ENCODE assay signal across 8 cellular contexts in genomic region chr6:28923318-28924102, GRCh38. TPM values are rescaled to one million over a fixed set of nuclear protein-coding genes. Genes with fewer than 3 reads are reported as not detected.
DNase-seq lines count a peak whose midpoint lies in the region; ATAC-seq, FAIRE-seq and TF ChIP-seq lines count a peak whose summit lies in the region.

TSS of gene TRIM27 (minus strand) at chr6:28923985. CDS start at chr6:28923632, 353 bp downstream.

- peak; percentile 76 for ATAC-seq in GM21367 (IDR thresholded peaks at IDR 0.05; ENCODE audit: unreplicated experiment)
- ATAC-seq in activated T-cell treated with anti-CD3 and anti-CD28 coated beads, Interleukin-2, amount 50 U/mL, for 4 hours = peak; percentile 86 to 89
- ATAC-seq in esophagus mucosa = peak; percentile 86

- no peaks in the 10 kb centered on the region for H3K9me2 ChIP-seq in OCI-LY7 (ENCODE audit: insufficient read depth, low read length)

- H3K79me2 ChIP-seq in OCI-LY7 (ENCODE audit: insufficient read depth, low read depth, low read length) = peaks cover 45% of the 10 kb centered on the region

- no TSS peak for BruUV-seq in OCI-LY7 (replicated peaks; lab: Mats Ljungman, UMichigan)

- peak within 1 kb of the TSS; percentile 88 for H3K4me3 Mint-ChIP-seq in activated T-cell treated with anti-CD3 and anti-CD28 coated beads, Interleukin-2, amount 50 U/mL, for 4 hours

- H3K36me3 ChIP-seq in OCI-LY7 (ENCODE audit: insufficient read depth, low read length) = peaks cover 40% of the 10 kb centered on the region
- H3K36me3 ChIP-seq in muscle layer of colon (ENCODE audit: insufficient read depth, low read length) = peaks cover 34% of the 10 kb centered on the region

- H3K27ac ChIP-seq in OCI-LY7 (ENCODE audit: low read depth, low read length, poor library complexity, severe bottlenecking) = peak within 1 kb of the TSS; percentile 73
- H3K27ac ChIP-seq in muscle layer of colon (ENCODE audit: low read depth, low read length) = peak within 1 kb of the TSS; percentile 99

- H3K9me3 ChIP-seq in OCI-LY7 (ENCODE audit: low read length) (no peaks in the 10 kb centered on the region), muscle layer of colon (ENCODE audit: low read length) (no peaks in the 10 kb centered on the region)

- CTCF ChIA-PET in OCI-LY7 (lab: Charles Lee; ENCODE audit: unreplicated experiment) = no interaction called here

- DNase-seq in DMS 273 (lab: John Stamatoyannopoulos, UW; ENCODE audit: unreplicated experiment) = peak; percentile 97
- DNase-seq in HTR-8/SVneo (ENCODE audit: insufficient read length, low spot score) = peak; percentile 87
- peak; percentile 91 for DNase-seq in OCI-LY7 (ENCODE audit: low spot score)
- peak; percentile 74 for DNase-seq in activated T-cell treated with anti-CD3 and anti-CD28 coated beads, Interleukin-2, amount 50 U/mL, for 4 hours
- peak; percentile 67 to 70 for DNase-seq in stimulated activated CD8-positive, alpha-beta memory T cell treated with anti-CD3 and anti-CD28 coated beads, Interleukin-7, amount 100 ng/mL, for 48 hours (ENCODE audit: extremely low read depth in 1 of 2, low read depth in 1 of 2)

- H3K36me3 Mint-ChIP-seq in activated T-cell treated with anti-CD3 and anti-CD28 coated beads, Interleukin-2, amount 50 U/mL, for 4 hours (ENCODE audit: insufficient read depth) = peaks cover 30% of the 10 kb centered on the region

- peak within 1 kb of the TSS; percentile 61; the same call in 1 of the 2 replicates for H2AFZ ChIP-seq in OCI-LY7 (ENCODE audit: low read length)

- POLR2A ChIA-PET in OCI-LY7 (lab: Charles Lee) = interaction anchor here (0.6 to 5.6 kb wide), 21 partner anchors 10 to 195 kb away, joined by 3 to 37 read pairs (median 4); no protein-coding TSS in a partner anchor

- H3K4me1 Mint-ChIP-seq in activated T-cell treated with anti-CD3 and anti-CD28 coated beads, Interleukin-2, amount 50 U/mL, for 4 hours (ENCODE audit: low read depth) = peaks cover 44% of the 10 kb centered on the region

- H3K4me3 ChIP-seq in OCI-LY7 (ENCODE audit: low read depth, low read length, poor library complexity, severe bottlenecking) (peak within 1 kb of the TSS; percentile 93), muscle layer of colon (ENCODE audit: low read depth in 1 of 2, low read length in 2 of 2) (peak within 1 kb of the TSS; percentile 86 to 93)

- H3K4me1 ChIP-seq in OCI-LY7 (ENCODE audit: insufficient read depth, low read length, poor library complexity, severe bottlenecking) (peaks cover 26% of the 10 kb centered on the region), muscle layer of colon (ENCODE audit: insufficient read depth, low read length) (peaks cover 14% of the 10 kb centered on the region)

- H3K9me3 Mint-ChIP-seq in activated T-cell treated with anti-CD3 and anti-CD28 coated beads, Interleukin-2, amount 50 U/mL, for 4 hours = no peaks in the 10 kb centered on the region

- peak within 1 kb of the TSS; percentile 69 for H3K9ac ChIP-seq in muscle layer of colon (ENCODE audit: low read length)

- H3K27me3 ChIP-seq in muscle layer of colon (ENCODE audit: control insufficient read depth in 1 of 2, insufficient read depth in 2 of 2, low read length in 2 of 2) = no peaks in the 10 kb centered on the region

- peak; percentile 66 for FAIRE-seq in HTR-8/SVneo (lab: Jason Lieb, UNC)

- H3K4me2 ChIP-seq in OCI-LY7 (ENCODE audit: low read length) = peak within 1 kb of the TSS; percentile 95

- TF ChIP-seq CTCF in OCI-LY7 (conservative IDR thresholded peaks at IDR 0.05; ENCODE audit: low read length) = 0 out of 2 replicates have a peak, but pooled peaks have one; percentile 18

- peaks cover 18% of the 10 kb centered on the region for H4K20me1 ChIP-seq in OCI-LY7 (ENCODE audit: insufficient read depth, low read length)

- H3K27me3 Mint-ChIP-seq in activated T-cell treated with anti-CD3 and anti-CD28 coated beads, Interleukin-2, amount 50 U/mL, for 4 hours (ENCODE audit: low read depth) = no peaks in the 10 kb centered on the region

- intact Hi-C loops in OCI-LY7 (cut with micrococcal nuclease; ENCODE audit: unreplicated experiment) = loop anchor here (1.0 to 2.0 kb wide), 2 partner anchors 21 to 27 kb away; no protein-coding TSS in a partner anchor

RNA-seq across cellular contexts. Expression of gene TRIM27, which starts in this region (rescaled TPM):
- 126 and 130 TPM in 2 replicates for total RNA-seq in OCI-LY7 (2014; rRNA removed; shearing (Covaris generic))
- total RNA-seq in OCI-LY7 (2022) (112 and 116 TPM in 2 replicates), esophagus mucosa (22.0 TPM)
- total RNA-seq in activated T-cell treated with anti-CD3 and anti-CD28 coated beads, Interleukin-2, amount 50 U/mL, for 4 hours = 10 to 100 TPM; 54.7 to 64.4 (median 58.4) TPM

Comparison
In these comparisons a context has a peak if more than half of its experiments do, and no peak if none do; other contexts are left out.
1. Peak in every context shown above with its lines: DNase-seq, ATAC-seq, H3K4me3 ChIP-seq and H3K27ac ChIP-seq.